Comparison of ENCODE assay signal across 1 cellular context in the genomic region with DNA sequence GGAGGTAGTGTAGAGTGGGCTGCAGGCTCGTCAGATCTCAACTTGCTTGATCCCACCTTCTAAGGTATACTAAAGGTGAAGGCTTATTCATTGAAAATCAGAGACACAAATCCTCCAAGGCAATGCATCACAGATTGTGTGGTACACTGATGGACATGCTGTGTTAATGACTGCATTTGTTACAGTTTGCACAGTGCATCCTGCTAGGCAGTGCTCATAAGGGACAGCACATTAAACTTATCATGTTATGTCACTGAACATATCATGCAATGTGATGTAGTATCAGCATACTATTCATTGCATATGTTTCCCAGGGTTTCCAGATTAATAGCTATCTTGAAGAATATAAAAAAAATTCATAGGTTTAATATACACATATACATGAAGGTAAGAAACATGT.
TF ChIP-seq lines count a peak whose summit lies in the region.

No MANE protein-coding gene starts in this region.

TF ChIP-seq in GM23338, 12 proteins besides CTCF, POLR2A, EP300 and RAD21 (continued from another document):
- TF ChIP-seq, protein P1, sequence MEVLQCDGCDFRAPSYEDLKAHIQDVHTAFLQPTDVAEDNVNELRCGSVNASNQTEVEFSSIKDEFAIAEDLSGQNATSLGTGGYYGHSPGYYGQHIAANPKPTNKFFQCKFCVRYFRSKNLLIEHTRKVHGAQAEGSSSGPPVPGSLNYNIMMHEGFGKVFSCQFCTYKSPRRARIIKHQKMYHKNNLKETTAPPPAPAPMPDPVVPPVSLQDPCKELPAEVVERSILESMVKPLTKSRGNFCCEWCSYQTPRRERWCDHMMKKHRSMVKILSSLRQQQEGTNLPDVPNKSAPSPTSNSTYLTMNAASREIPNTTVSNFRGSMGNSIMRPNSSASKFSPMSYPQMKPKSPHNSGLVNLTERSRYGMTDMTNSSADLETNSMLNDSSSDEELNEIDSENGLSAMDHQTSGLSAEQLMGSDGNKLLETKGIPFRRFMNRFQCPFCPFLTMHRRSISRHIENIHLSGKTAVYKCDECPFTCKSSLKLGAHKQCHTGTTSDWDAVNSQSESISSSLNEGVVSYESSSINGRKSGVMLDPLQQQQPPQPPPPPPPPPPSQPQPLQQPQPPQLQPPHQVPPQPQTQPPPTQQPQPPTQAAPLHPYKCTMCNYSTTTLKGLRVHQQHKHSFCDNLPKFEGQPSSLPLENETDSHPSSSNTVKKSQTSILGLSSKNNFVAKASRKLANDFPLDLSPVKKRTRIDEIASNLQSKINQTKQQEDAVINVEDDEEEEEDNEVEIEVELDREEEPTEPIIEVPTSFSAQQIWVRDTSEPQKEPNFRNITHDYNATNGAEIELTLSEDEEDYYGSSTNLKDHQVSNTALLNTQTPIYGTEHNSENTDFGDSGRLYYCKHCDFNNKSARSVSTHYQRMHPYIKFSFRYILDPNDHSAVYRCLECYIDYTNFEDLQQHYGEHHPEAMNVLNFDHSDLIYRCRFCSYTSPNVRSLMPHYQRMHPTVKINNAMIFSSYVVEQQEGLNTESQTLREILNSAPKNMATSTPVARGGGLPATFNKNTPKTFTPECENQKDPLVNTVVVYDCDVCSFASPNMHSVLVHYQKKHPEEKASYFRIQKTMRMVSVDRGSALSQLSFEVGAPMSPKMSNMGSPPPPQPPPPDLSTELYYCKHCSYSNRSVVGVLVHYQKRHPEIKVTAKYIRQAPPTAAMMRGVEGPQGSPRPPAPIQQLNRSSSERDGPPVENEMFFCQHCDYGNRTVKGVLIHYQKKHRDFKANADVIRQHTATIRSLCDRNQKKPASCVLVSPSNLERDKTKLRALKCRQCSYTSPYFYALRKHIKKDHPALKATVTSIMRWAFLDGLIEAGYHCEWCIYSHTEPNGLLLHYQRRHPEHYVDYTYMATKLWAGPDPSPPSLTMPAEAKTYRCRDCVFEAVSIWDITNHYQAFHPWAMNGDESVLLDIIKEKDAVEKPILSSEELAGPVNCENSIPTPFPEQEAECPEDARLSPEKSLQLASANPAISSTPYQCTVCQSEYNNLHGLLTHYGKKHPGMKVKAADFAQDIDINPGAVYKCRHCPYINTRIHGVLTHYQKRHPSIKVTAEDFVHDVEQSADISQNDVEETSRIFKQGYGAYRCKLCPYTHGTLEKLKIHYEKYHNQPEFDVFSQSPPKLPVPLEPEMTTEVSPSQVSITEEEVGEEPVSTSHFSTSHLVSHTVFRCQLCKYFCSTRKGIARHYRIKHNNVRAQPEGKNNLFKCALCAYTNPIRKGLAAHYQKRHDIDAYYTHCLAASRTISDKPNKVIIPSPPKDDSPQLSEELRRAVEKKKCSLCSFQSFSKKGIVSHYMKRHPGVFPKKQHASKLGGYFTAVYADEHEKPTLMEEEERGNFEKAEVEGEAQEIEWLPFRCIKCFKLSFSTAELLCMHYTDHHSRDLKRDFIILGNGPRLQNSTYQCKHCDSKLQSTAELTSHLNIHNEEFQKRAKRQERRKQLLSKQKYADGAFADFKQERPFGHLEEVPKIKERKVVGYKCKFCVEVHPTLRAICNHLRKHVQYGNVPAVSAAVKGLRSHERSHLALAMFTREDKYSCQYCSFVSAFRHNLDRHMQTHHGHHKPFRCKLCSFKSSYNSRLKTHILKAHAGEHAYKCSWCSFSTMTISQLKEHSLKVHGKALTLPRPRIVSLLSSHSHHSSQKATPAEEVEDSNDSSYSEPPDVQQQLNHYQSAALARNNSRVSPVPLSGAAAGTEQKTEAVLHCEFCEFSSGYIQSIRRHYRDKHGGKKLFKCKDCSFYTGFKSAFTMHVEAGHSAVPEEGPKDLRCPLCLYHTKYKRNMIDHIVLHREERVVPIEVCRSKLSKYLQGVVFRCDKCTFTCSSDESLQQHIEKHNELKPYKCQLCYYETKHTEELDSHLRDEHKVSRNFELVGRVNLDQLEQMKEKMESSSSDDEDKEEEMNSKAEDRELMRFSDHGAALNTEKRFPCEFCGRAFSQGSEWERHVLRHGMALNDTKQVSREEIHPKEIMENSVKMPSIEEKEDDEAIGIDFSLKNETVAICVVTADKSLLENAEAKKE (CRISPR knock-in tag; IDR thresholded peaks at IDR 0.05): no peak
- TF ChIP-seq NANOG (IDR thresholded peaks at IDR 0.05; ENCODE audit: borderline replicate concordance) (no peak), EZH2phosphoT487 (IDR thresholded peaks at IDR 0.05; ENCODE audit: unreplicated experiment) (no peak)
- TF ChIP-seq, protein P2, sequence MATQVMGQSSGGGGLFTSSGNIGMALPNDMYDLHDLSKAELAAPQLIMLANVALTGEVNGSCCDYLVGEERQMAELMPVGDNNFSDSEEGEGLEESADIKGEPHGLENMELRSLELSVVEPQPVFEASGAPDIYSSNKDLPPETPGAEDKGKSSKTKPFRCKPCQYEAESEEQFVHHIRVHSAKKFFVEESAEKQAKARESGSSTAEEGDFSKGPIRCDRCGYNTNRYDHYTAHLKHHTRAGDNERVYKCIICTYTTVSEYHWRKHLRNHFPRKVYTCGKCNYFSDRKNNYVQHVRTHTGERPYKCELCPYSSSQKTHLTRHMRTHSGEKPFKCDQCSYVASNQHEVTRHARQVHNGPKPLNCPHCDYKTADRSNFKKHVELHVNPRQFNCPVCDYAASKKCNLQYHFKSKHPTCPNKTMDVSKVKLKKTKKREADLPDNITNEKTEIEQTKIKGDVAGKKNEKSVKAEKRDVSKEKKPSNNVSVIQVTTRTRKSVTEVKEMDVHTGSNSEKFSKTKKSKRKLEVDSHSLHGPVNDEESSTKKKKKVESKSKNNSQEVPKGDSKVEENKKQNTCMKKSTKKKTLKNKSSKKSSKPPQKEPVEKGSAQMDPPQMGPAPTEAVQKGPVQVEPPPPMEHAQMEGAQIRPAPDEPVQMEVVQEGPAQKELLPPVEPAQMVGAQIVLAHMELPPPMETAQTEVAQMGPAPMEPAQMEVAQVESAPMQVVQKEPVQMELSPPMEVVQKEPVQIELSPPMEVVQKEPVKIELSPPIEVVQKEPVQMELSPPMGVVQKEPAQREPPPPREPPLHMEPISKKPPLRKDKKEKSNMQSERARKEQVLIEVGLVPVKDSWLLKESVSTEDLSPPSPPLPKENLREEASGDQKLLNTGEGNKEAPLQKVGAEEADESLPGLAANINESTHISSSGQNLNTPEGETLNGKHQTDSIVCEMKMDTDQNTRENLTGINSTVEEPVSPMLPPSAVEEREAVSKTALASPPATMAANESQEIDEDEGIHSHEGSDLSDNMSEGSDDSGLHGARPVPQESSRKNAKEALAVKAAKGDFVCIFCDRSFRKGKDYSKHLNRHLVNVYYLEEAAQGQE (IDR thresholded peaks at IDR 0.05; ENCODE audit: unreplicated experiment): no peak
